Comparison of ENCODE assay signal across 8 cellular contexts in the genomic region with DNA sequence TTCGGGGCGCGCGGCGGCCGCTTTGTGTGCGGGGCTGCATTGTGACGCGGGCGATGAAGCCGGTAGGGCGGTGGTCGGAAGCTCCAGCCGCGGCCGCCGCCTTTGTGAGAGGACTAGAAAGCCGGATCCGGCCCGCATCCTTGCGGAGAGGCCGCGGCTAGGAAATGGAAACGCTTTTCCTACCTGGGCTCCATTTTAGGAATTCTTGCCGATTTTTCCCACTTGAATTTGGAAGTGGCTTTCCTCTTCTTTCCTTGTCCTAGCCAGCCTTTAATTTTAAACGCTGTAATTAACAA. TPM values are rescaled to one million over a fixed set of nuclear protein-coding genes. Genes with fewer than 3 reads are reported as not detected.
DNase-seq lines count a peak whose midpoint lies in the region; ATAC-seq lines count a peak whose summit lies in the region.

No MANE protein-coding gene starts in this region.

- peak overlapping the region; percentile 99 for H3K27ac Mint-ChIP-seq in T-helper 1 cell treated with Interleukin-12 subunit alpha and Interleukin-12 subunit beta and Interleukin-4 antibody, amounts not matched to agents 30 μg/mL and 1 μg/mL, for 36 hours
- H3K27ac Mint-ChIP-seq in activated T-helper 17 cell treated with anti-CD3 and anti-CD28 coated beads, Interleukin-2, amount 50 U/mL, for 72 hours, result peak overlapping the region; percentile 96
- H3K27ac Mint-ChIP-seq in stimulated activated memory B cell treated with anti-CD40 and anti-IgM and Interleukin-4, amounts not matched to agents 10 μg/mL and 1 μg/mL and 100 μg/mL, for 72 hours, result peak overlapping the region; percentile 98

- H3K4me3 Mint-ChIP-seq in T-helper 1 cell treated with Interleukin-12 subunit alpha and Interleukin-12 subunit beta and Interleukin-4 antibody, amounts not matched to agents 30 μg/mL and 1 μg/mL, for 36 hours, result peak overlapping the region; percentile 98
- peak overlapping the region; percentile 98 for H3K4me3 Mint-ChIP-seq in activated T-helper 17 cell treated with anti-CD3 and anti-CD28 coated beads, Interleukin-2, amount 50 U/mL, for 72 hours
- H3K4me3 Mint-ChIP-seq in stimulated activated memory B cell treated with anti-CD40 and anti-IgM and Interleukin-4, amounts not matched to agents 10 μg/mL and 1 μg/mL and 100 μg/mL, for 72 hours, result peak overlapping the region; percentile 99

- peaks cover 33% of the 10 kb centered on the region for H3K4me1 Mint-ChIP-seq in T-helper 1 cell treated with Interleukin-12 subunit alpha and Interleukin-12 subunit beta and Interleukin-4 antibody, amounts not matched to agents 30 μg/mL and 1 μg/mL, for 36 hours (ENCODE audit: low read depth)
- H3K4me1 Mint-ChIP-seq in activated T-helper 17 cell treated with anti-CD3 and anti-CD28 coated beads, Interleukin-2, amount 50 U/mL, for 72 hours, result peaks cover 6% of the 10 kb centered on the region
- peaks cover 39% of the 10 kb centered on the region for H3K4me1 Mint-ChIP-seq in stimulated activated memory B cell treated with anti-CD40 and anti-IgM and Interleukin-4, amounts not matched to agents 10 μg/mL and 1 μg/mL and 100 μg/mL, for 72 hours

- H3K36me3 Mint-ChIP-seq in T-helper 1 cell treated with Interleukin-12 subunit alpha and Interleukin-12 subunit beta and Interleukin-4 antibody, amounts not matched to agents 30 μg/mL and 1 μg/mL, for 36 hours (ENCODE audit: low read depth), result peaks cover 37% of the 10 kb centered on the region
- H3K36me3 Mint-ChIP-seq in activated T-helper 17 cell treated with anti-CD3 and anti-CD28 coated beads, Interleukin-2, amount 50 U/mL, for 72 hours (ENCODE audit: low read depth), result peaks cover 77% of the 10 kb centered on the region
- H3K36me3 Mint-ChIP-seq in stimulated activated memory B cell treated with anti-CD40 and anti-IgM and Interleukin-4, amounts not matched to agents 10 μg/mL and 1 μg/mL and 100 μg/mL, for 72 hours, result peaks cover 28% of the 10 kb centered on the region

- DNase-seq in T-helper 1 cell, result no peak
- DNase-seq in activated effector memory CD4-positive, alpha-beta T cell treated with Interleukin-2 at 50 U/mL for 16 hours, result no peak
- no peak for DNase-seq in NCI-H1930 (lab: John Stamatoyannopoulos, UW)

- no peaks in the 10 kb centered on the region for H3K27me3 Mint-ChIP-seq in T-helper 1 cell treated with Interleukin-12 subunit alpha and Interleukin-12 subunit beta and Interleukin-4 antibody, amounts not matched to agents 30 μg/mL and 1 μg/mL, for 36 hours (ENCODE audit: low read depth)
- H3K27me3 Mint-ChIP-seq in activated T-helper 17 cell treated with anti-CD3 and anti-CD28 coated beads, Interleukin-2, amount 50 U/mL, for 72 hours, result no peaks in the 10 kb centered on the region
- no peaks in the 10 kb centered on the region for H3K27me3 Mint-ChIP-seq in stimulated activated memory B cell treated with anti-CD40 and anti-IgM and Interleukin-4, amounts not matched to agents 10 μg/mL and 1 μg/mL and 100 μg/mL, for 72 hours

- no peaks in the 10 kb centered on the region for H3K9me3 Mint-ChIP-seq in T-helper 1 cell treated with Interleukin-12 subunit alpha and Interleukin-12 subunit beta and Interleukin-4 antibody, amounts not matched to agents 30 μg/mL and 1 μg/mL, for 36 hours
- no peaks in the 10 kb centered on the region for H3K9me3 Mint-ChIP-seq in activated T-helper 17 cell treated with anti-CD3 and anti-CD28 coated beads, Interleukin-2, amount 50 U/mL, for 72 hours
- no peaks in the 10 kb centered on the region for H3K9me3 Mint-ChIP-seq in stimulated activated memory B cell treated with anti-CD40 and anti-IgM and Interleukin-4, amounts not matched to agents 10 μg/mL and 1 μg/mL and 100 μg/mL, for 72 hours

- no peak for ATAC-seq in activated T-helper 17 cell treated with anti-CD3 and anti-CD28 coated beads, Interleukin-2, amount 50 U/mL, for 72 hours (replicated peaks)
- ATAC-seq in stimulated activated memory B cell treated with anti-CD40 and anti-IgM and Interleukin-4, amounts not matched to agents 10 μg/mL and 1 μg/mL and 100 μg/mL, for 72 hours, result no peak
- no peak for ATAC-seq in HG03520 (IDR thresholded peaks at IDR 0.05; ENCODE audit: unreplicated experiment)

- H3K4me3 ChIP-seq in iPS-11a (ENCODE audit: low read depth, low read length), result peak overlapping the region; percentile 83

RNA-seq across cellular contexts. Expression of a gene that starts 0.7 kb away (rescaled TPM):
- total RNA-seq in activated T-helper 17 cell treated with anti-CD3 and anti-CD28 coated beads, Interleukin-2, amount 50 U/mL, for 72 hours, result 1,000 to 10,000 TPM; 6,631 to 7,873 TPM
